In genomic region chr2:20118051-20118450, GRCh38 we compare ENCODE assay signal across 27 cellular contexts.
"Had no signal": no experiment of that assay in that cellular context is flagged by ENCODE, and none has a peak within 500 bp of the region (broad histone marks: within the 10 kb centered on the region; RNA-seq: fewer than 3 reads in every experiment).

No MANE protein-coding gene starts in this region.

- FAIRE-seq: keratinocyte, urothelium cell line had no signal

- H3K4me1 ChIP-seq: lower lobe of right lung, parathyroid adenoma, right atrium auricular region, tibial nerve, upper lobe of left lung had no signal

- DNase-seq: hippocampal formation; kidney glomerular epithelial cell; left cardiac atrium; left ventricle myocardium superior; lower lobe of right lung; mammary epithelial cell; mesenchymal stem cell; naive thymus-derived CD8-positive, alpha-beta T cell; occipital lobe; right lobe of liver; stimulated activated CD4-positive, alpha-beta T cell treated with anti-CD3 and anti-CD28 coated beads, Interleukin-1b, Interleukin-23, amount 100 ng/mL, for 48 hours; stimulated activated CD4-positive, alpha-beta T cell treated with anti-CD3 and anti-CD28 coated beads, Interleukin-2, amount 100 ng/mL, for 48 hours; stimulated activated CD4-positive, alpha-beta T cell treated with anti-CD3 and anti-CD28 coated beads, Interleukin-4, amount 100 ng/mL, for 4 hours; stimulated activated CD8-positive, alpha-beta memory T cell treated with anti-CD3 and anti-CD28 coated beads, Interleukin-4, amount 100 ng/mL, for 48 hours; stimulated activated naive CD4-positive, alpha-beta T cell treated with Interleukin-2 at 50 U/mL for 16 hours; stimulated activated naive CD8-positive, alpha-beta T cell treated with anti-CD3 and anti-CD28 coated beads, Interleukin-15, amount 100 ng/mL, for 72 hours; substantia nigra; upper lobe of left lung had no signal

- H3K9ac ChIP-seq: parathyroid adenoma had no signal

- H3K9me3 ChIP-seq: lower lobe of right lung, neutrophil, right atrium auricular region, right lobe of liver, tibial nerve, upper lobe of left lung had no signal

- H3K79me2 ChIP-seq: parathyroid adenoma had no signal

- H3K27ac ChIP-seq: lower lobe of right lung, neutrophil, parathyroid adenoma, right atrium auricular region, right lobe of liver, tibial nerve, upper lobe of left lung had no signal

- H3K27me3 ChIP-seq: neutrophil, right atrium auricular region, right lobe of liver, tibial nerve, upper lobe of left lung had no signal

- H3K4me2 ChIP-seq: smooth muscle cell had no signal

- H2AFZ ChIP-seq: parathyroid adenoma had no signal

- H3K36me3 ChIP-seq: lower lobe of right lung, neutrophil, right atrium auricular region, right lobe of liver, tibial nerve, upper lobe of left lung had no signal

- ATAC-seq: left cardiac atrium; left lobe of liver; left ventricle myocardium superior; lower lobe of right lung; naive thymus-derived CD8-positive, alpha-beta T cell; right lobe of liver; stimulated activated memory B cell treated with anti-CD40 and anti-IgM and Interleukin-4, amounts not matched to agents 10 μg/mL and 1 μg/mL and 100 μg/mL, for 72 hours; stimulated activated naive CD8-positive, alpha-beta T cell treated with anti-CD3 and anti-CD28 coated beads, Interleukin-15, amount 100 ng/mL, for 72 hours had no signal

- H3K4me3 ChIP-seq: lower lobe of right lung, right atrium auricular region, right lobe of liver, smooth muscle cell, tibial nerve, upper lobe of left lung had no signal
